Comparison of ENCODE assay signal across 11 cellular contexts in genomic region chr9:137195525-137196220, GRCh38. TPM values are rescaled to one million over a fixed set of nuclear protein-coding genes. Genes with fewer than 3 reads are reported as not detected.
DNase-seq lines count a peak whose midpoint lies in the region; ATAC-seq and TF ChIP-seq lines count a peak whose summit lies in the region.
"Had no signal": no experiment of that assay in that cellular context is flagged by ENCODE, and none has a peak within 500 bp of the region (broad histone marks: within the 10 kb centered on the region; RNA-seq: fewer than 3 reads in every experiment).

No MANE protein-coding gene starts in this region.

- no peak overlapping the region for H2AFZ ChIP-seq in OCI-LY7 (ENCODE audit: low read length)

- H3K4me2 ChIP-seq in OCI-LY7 (ENCODE audit: low read length): no peak overlapping the region

- ATAC-seq in stimulated activated naive CD8-positive, alpha-beta T cell treated with anti-CD3 and anti-CD28 coated beads, Interleukin-15, Interleukin-2, amounts not matched to agents 100 U/mL and 50 U/mL, for 24 hours: no peak
- no peak for ATAC-seq in HG02588 (IDR thresholded peaks at IDR 0.05; ENCODE audit: unreplicated experiment)
- ATAC-seq: CD8-positive, alpha-beta T cell had no signal

- peak; percentile 98 for DNase-seq in DMS153 treated with DMSO at 0.1 percent for 48 hours (lab: John Stamatoyannopoulos, UW; ENCODE audit: unreplicated experiment)
- DNase-seq in NCI-H187 treated with DMSO at 0.1 percent for 48 hours (lab: John Stamatoyannopoulos, UW): peak; percentile 62
- DNase-seq in WERI-Rb-1: peak; percentile 54
- no peak for DNase-seq in stimulated activated naive CD8-positive, alpha-beta T cell treated with anti-CD3 and anti-CD28 coated beads, Interleukin-15, Interleukin-2, amounts not matched to agents 100 U/mL and 50 U/mL, for 24 hours
- DNase-seq in OCI-LY7 (ENCODE audit: low spot score): no peak
- no peak for DNase-seq in NCI-H1048 (lab: John Stamatoyannopoulos, UW)
- DNase-seq: activated CD8-positive, alpha-beta memory T cell treated with anti-CD3 and anti-CD28 coated beads, Interleukin-2, amount 50 U/mL, for 48 hours; CD8-positive, alpha-beta T cell; NCI-H446 had no signal

- H3K9me3 ChIP-seq in WERI-Rb-1 (ENCODE audit: severe bottlenecking): no peaks in the 10 kb centered on the region
- no peaks in the 10 kb centered on the region for H3K9me3 ChIP-seq in mucosa of rectum (ENCODE audit: control insufficient read depth in 2 of 2, low read length in 2 of 2)
- no peaks in the 10 kb centered on the region for H3K9me3 ChIP-seq in OCI-LY7 (ENCODE audit: low read length)

- no peaks in the 10 kb centered on the region for H4K20me1 ChIP-seq in OCI-LY7 (ENCODE audit: insufficient read depth, low read length)

- POLR2A ChIA-PET in OCI-LY7 (lab: Charles Lee): no interaction called here

- peak overlapping the region; percentile 60 to 65 for H3K9ac ChIP-seq in mucosa of rectum (ENCODE audit: low read depth in 1 of 2, low read length in 2 of 2)

- CTCF ChIA-PET in OCI-LY7 (lab: Charles Lee; ENCODE audit: unreplicated experiment): interaction anchor here (0.5 kb wide), 2 partner anchors 28 to 543 kb away, joined by 4 to 5 read pairs; no protein-coding TSS in a partner anchor

- H3K27ac ChIP-seq in WERI-Rb-1: peak overlapping the region; percentile 77
- H3K27ac ChIP-seq in mucosa of rectum (ENCODE audit: low read depth in 2 of 2, low read length in 2 of 2): peak overlapping the region; percentile 96 to 97
- no peak overlapping the region for H3K27ac ChIP-seq in OCI-LY7 (ENCODE audit: low read depth, low read length, poor library complexity, severe bottlenecking)

- intact Hi-C loops in OCI-LY7 (cut with micrococcal nuclease; ENCODE audit: unreplicated experiment): no loop called here

- no peaks in the 10 kb centered on the region for H3K79me2 ChIP-seq in OCI-LY7 (ENCODE audit: insufficient read depth, low read depth, low read length)

- H3K4me3 ChIP-seq in WERI-Rb-1 (ENCODE audit: low read depth, low read length) (no peak overlapping the region), mucosa of rectum (ENCODE audit: low read length in 2 of 2) (peak overlapping the region; percentile 55 to 57), OCI-LY7 (ENCODE audit: low read depth, low read length, poor library complexity, severe bottlenecking) (no peak overlapping the region)

- H3K36me3 ChIP-seq in WERI-Rb-1 (no peaks in the 10 kb centered on the region; the same call in 1 of the 2 replicates), mucosa of rectum (ENCODE audit: control insufficient read depth in 2 of 2, insufficient read depth in 2 of 2, low read length in 2 of 2) (peaks cover 19 to 20% of the 10 kb centered on the region in 2 donors), OCI-LY7 (ENCODE audit: insufficient read depth, low read length) (peaks cover 9% of the 10 kb centered on the region; the same call in 1 of the 2 replicates)

- TF ChIP-seq CTCF in WERI-Rb-1 (IDR thresholded peaks at IDR 0.05; ENCODE audit: low read depth, low read length) (no peak), OCI-LY7 (conservative IDR thresholded peaks at IDR 0.05; ENCODE audit: low read length) (no peak)

- H3K4me1 ChIP-seq in mucosa of rectum (ENCODE audit: control insufficient read depth in 2 of 2, insufficient read depth in 2 of 2, low read length in 2 of 2) (peaks cover 53 to 54% of the 10 kb centered on the region in 2 donors), OCI-LY7 (ENCODE audit: insufficient read depth, low read length, poor library complexity, severe bottlenecking) (peaks cover under 1% of the 10 kb centered on the region)

- H3K27me3 ChIP-seq in WERI-Rb-1 (ENCODE audit: insufficient read depth, low read depth, severe bottlenecking) (no peaks in the 10 kb centered on the region), mucosa of rectum (ENCODE audit: control insufficient read depth in 2 of 2, insufficient read depth in 2 of 2, low read length in 2 of 2) (no peaks in the 10 kb centered on the region)

- no TSS peak for BruUV-seq in OCI-LY7 (replicated peaks; lab: Mats Ljungman, UMichigan)

- no peaks in the 10 kb centered on the region for H3K9me2 ChIP-seq in OCI-LY7 (ENCODE audit: insufficient read depth, low read length)

RNA-seq across cellular contexts. Expression of gene TPRN, which starts 4.9 kb away (rescaled TPM):
- 9.0 and 10.3 TPM in 2 replicates for total RNA-seq in OCI-LY7 (2014; rRNA removed; shearing (Covaris generic))
- 15.3 and 15.9 TPM in 2 replicates for total RNA-seq in OCI-LY7 (2022)

RNA-seq across cellular contexts. Expression of gene SSNA1, which starts 7.2 kb away (rescaled TPM):
- 111 and 130 TPM in 2 replicates for total RNA-seq in OCI-LY7 (2014; rRNA removed; shearing (Covaris generic))
- total RNA-seq in OCI-LY7 (2022): 71.0 and 75.1 TPM in 2 replicates

RNA-seq across cellular contexts. Expression of gene ANAPC2, which starts 7.3 kb away (rescaled TPM):
- 34.8 and 38.6 TPM in 2 replicates for total RNA-seq in OCI-LY7 (2014; rRNA removed; shearing (Covaris generic))
- 89.6 and 90.4 TPM in 2 replicates for total RNA-seq in OCI-LY7 (2022)

RNA-seq across cellular contexts. Expression of gene TMEM203, which starts 9.8 kb away (rescaled TPM):
- total RNA-seq in OCI-LY7 (2014; rRNA removed; shearing (Covaris generic)): 55.1 and 58.2 TPM in 2 replicates
- 39.0 and 42.9 TPM in 2 replicates for total RNA-seq in OCI-LY7 (2022)

RNA-seq across cellular contexts. Expression of gene NDOR1, which starts 9.8 kb away (rescaled TPM):
- total RNA-seq in OCI-LY7 (2014; rRNA removed; shearing (Covaris generic)): 30.4 and 35.9 TPM in 2 replicates
- total RNA-seq in OCI-LY7 (2022): 61.3 and 61.9 TPM in 2 replicates

Comparison
In these comparisons a context has a peak if more than half of its experiments do, and no peak if none do; other contexts are left out.
1. DNase-seq: peak in DMS153 treated with DMSO at 0.1 percent for 48 hours (single experiment), NCI-H187 treated with DMSO at 0.1 percent for 48 hours (single experiment) and WERI-Rb-1 (single experiment); none in stimulated activated naive CD8-positive, alpha-beta T cell treated with anti-CD3 and anti-CD28 coated beads, Interleukin-15, Interleukin-2, amounts not matched to agents 100 U/mL and 50 U/mL, for 24 hours (single experiment), OCI-LY7 (single experiment) and NCI-H1048 (single experiment).
2. H3K4me3 ChIP-seq: peak in mucosa of rectum (2 of 2); none in WERI-Rb-1 (single experiment) and OCI-LY7 (single experiment).